Comparison of ENCODE assay signal across 20 cellular contexts in the genomic region with DNA sequence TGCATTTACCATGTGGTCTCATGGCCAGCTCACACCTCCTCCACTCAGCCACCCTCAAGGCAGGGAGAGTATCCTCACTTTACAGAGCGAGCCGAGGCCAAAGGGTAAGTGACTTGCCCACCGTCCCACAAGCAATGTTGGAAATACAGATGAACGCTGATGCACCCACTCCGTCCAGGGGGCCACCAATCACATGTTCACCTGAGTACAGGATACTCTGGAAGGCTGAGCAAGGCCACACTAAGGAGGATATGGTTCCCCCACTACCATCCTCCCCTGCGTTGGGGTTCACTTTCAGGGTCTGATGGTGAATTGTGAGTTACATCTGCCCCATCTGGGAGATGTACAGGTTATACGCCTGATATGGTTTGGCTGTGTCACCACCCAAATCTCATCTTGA.
DNase-seq lines count a peak whose midpoint lies in the region; ATAC-seq, FAIRE-seq and TF ChIP-seq lines count a peak whose summit lies in the region.
"Had no signal": no experiment of that assay in that cellular context is flagged by ENCODE, and none has a peak within 500 bp of the region (broad histone marks: within the 10 kb centered on the region; RNA-seq: fewer than 3 reads in every experiment).

No MANE protein-coding gene starts in this region.

- 0 out of 2 replicates have a peak overlapping the region, but pooled peaks have one; percentile 61 for H2BK15ac ChIP-seq in H1 (ENCODE audit: low read length)

- no peak overlapping the region for H3K56ac ChIP-seq in H1 (replicated peaks; ENCODE audit: insufficient read length, low read depth, low read length)

- H3K27me3 Mint-ChIP-seq in activated CD8-positive, alpha-beta memory T cell treated with anti-CD3 and anti-CD28 coated beads, Interleukin-2, amount 10 ng/mL, durations not matched to agents 7 days and 5 days: no peaks in the 10 kb centered on the region
- peaks cover 3% of the 10 kb centered on the region for H3K27me3 Mint-ChIP-seq in osteocyte (ENCODE audit: unreplicated experiment)
- H3K27me3 Mint-ChIP-seq in effector memory CD8-positive, alpha-beta T cell: no peaks in the 10 kb centered on the region

- H4K8ac ChIP-seq in H1 (ENCODE audit: extremely low read depth, insufficient read depth, low read length): no peak overlapping the region

- no peak overlapping the region for H2AFZ ChIP-seq in H1 (ENCODE audit: low read length)

- no peak overlapping the region for H2BK5ac ChIP-seq in H1 (ENCODE audit: low read depth, low read length)

- no peak overlapping the region for H3K9ac ChIP-seq in H1 (replicated peaks in 1 of 4; ENCODE audit: extremely low read depth in 1 of 4, low read depth in 3 of 4, low read length in 3 of 4)

- no peaks in the 10 kb centered on the region for H3K27me3 ChIP-seq in H1 (replicated peaks in 1 of 4; ENCODE audit: control insufficient read depth in 3 of 4, extremely low read depth in 1 of 4, insufficient read depth in 3 of 4, low read length in 3 of 4)

- no peaks in the 10 kb centered on the region for H3K36me3 ChIP-seq in H1 (ENCODE audit: control insufficient read depth in 2 of 4, insufficient read depth in 4 of 4, low read length in 3 of 4)

- no peak for TF ChIP-seq CTCF in H1 (IDR thresholded peaks at IDR 0.05; ENCODE audit: control extremely low read depth in 1 of 3, insufficient read depth in 1 of 3, low read depth in 1 of 3, low read length in 3 of 3)
- no peak for TF ChIP-seq CTCF in osteocyte (IDR thresholded peaks at IDR 0.05)

- H3K36me3 Mint-ChIP-seq in activated CD8-positive, alpha-beta memory T cell treated with anti-CD3 and anti-CD28 coated beads, Interleukin-2, amount 10 ng/mL, durations not matched to agents 7 days and 5 days: no peaks in the 10 kb centered on the region
- no peaks in the 10 kb centered on the region for H3K36me3 Mint-ChIP-seq in osteocyte (ENCODE audit: unreplicated experiment)
- H3K36me3 Mint-ChIP-seq in effector memory CD8-positive, alpha-beta T cell (ENCODE audit: insufficient read depth): peaks cover 2% of the 10 kb centered on the region
- H3K36me3 Mint-ChIP-seq: CD4-positive, alpha-beta memory T cell had no signal

- no peak overlapping the region for H3K4ac ChIP-seq in H1 (replicated peaks; ENCODE audit: insufficient read length, low read depth, low read length)

- H3K4me2 ChIP-seq in H1 (ENCODE audit: insufficient read depth in 1 of 2, low read depth in 2 of 2, low read length in 2 of 2): no peak overlapping the region
- H3K4me2 ChIP-seq: A549 had no signal

- WGBS in H1 (ENCODE audit: extremely low coverage in 1 of 2, insufficient coverage in 1 of 2, insufficient read length in 1 of 2, insufficient replicate concordance in 2 of 2, low coverage in 1 of 2, low lambda C conversion rate in 2 of 2, missing lambda C conversion rate in 1 of 2), 2 experiments: 87% methylated on average over 7 of the region's 7 CpGs; no CpG with 5 or more reads in 1 of the 2 experiments

- H3K18ac ChIP-seq in H1 (ENCODE audit: extremely low read depth, low read length): no peak overlapping the region

- no peaks in the 10 kb centered on the region for H3K9me3 ChIP-seq in H1 (ENCODE audit: insufficient read depth in 2 of 2, low read depth in 1 of 2, low read length in 1 of 2)
- H3K9me3 ChIP-seq: A549 had no signal

- FAIRE-seq in H1 (lab: Jason Lieb, UNC): no peak
- FAIRE-seq: A549, GM12891, GM18507 had no signal

- no peaks in the 10 kb centered on the region for H3K9me3 Mint-ChIP-seq in activated CD8-positive, alpha-beta memory T cell treated with anti-CD3 and anti-CD28 coated beads, Interleukin-2, amount 10 ng/mL, durations not matched to agents 7 days and 5 days (ENCODE audit: low read depth)
- no peaks in the 10 kb centered on the region for H3K9me3 Mint-ChIP-seq in osteocyte (ENCODE audit: unreplicated experiment)
- no peaks in the 10 kb centered on the region for H3K9me3 Mint-ChIP-seq in effector memory CD8-positive, alpha-beta T cell
- H3K9me3 Mint-ChIP-seq: H9 had no signal

- H3K79me1 ChIP-seq in H1 (ENCODE audit: low read depth, low read length): no peaks in the 10 kb centered on the region

- no peaks in the 10 kb centered on the region for H3K79me2 ChIP-seq in H1 (ENCODE audit: control insufficient read depth in 1 of 2, insufficient read depth in 2 of 2, low read length in 2 of 2)

- no peak for TF ChIP-seq EP300 in H1 (IDR thresholded peaks at IDR 0.05; ENCODE audit: borderline replicate concordance in 1 of 2, low read depth in 2 of 2, low read length in 2 of 2)

- TF ChIP-seq RAD21 in H1 (IDR thresholded peaks at IDR 0.05 in 1 of 2, conservative IDR thresholded peaks at IDR 0.05 in 1 of 2; ENCODE audit: low read depth in 2 of 2, low read length in 2 of 2): no peak

- H3K4me3 Mint-ChIP-seq in activated CD8-positive, alpha-beta memory T cell treated with anti-CD3 and anti-CD28 coated beads, Interleukin-2, amount 10 ng/mL, durations not matched to agents 7 days and 5 days: no peak overlapping the region
- H3K4me3 Mint-ChIP-seq in osteocyte (ENCODE audit: unreplicated experiment): no peak overlapping the region
- H3K4me3 Mint-ChIP-seq in effector memory CD8-positive, alpha-beta T cell: no peak overlapping the region
- H3K4me3 Mint-ChIP-seq: CD4-positive, alpha-beta memory T cell; H9 had no signal

- H3K23ac ChIP-seq in H1 (ENCODE audit: insufficient read length): no peak overlapping the region

- peak overlapping the region; percentile 64; the same call in 1 of the 2 replicates for H2BK12ac ChIP-seq in H1 (ENCODE audit: low read depth, low read length)

- peak; percentile 33 for DNase-seq in activated CD8-positive, alpha-beta memory T cell treated with anti-CD3 and anti-CD28 coated beads, Interleukin-2, amount 10 ng/mL, durations not matched to agents 7 days and 5 days
- no peak for DNase-seq in activated CD8-positive, alpha-beta memory T cell treated with anti-CD3 and anti-CD28 coated beads for 24 hours
- DNase-seq in H1 (ENCODE audit: low read depth in 1 of 2, low spot score in 2 of 2) (no peak), osteocyte (ENCODE audit: extremely low spot score, unreplicated experiment) (peak; percentile 63), NCI-H2029 (lab: John Stamatoyannopoulos, UW) (no peak)
- no peak for DNase-seq in effector memory CD8-positive, alpha-beta T cell
- DNase-seq: 8988T; ACHN; C1 segment of cervical spinal cord; Calu3; CD4-positive, alpha-beta memory T cell; COR-L47; DMS53; DMS79 treated with DMSO at 0.1 percent for 48 hours; GF-D8; H9 had no signal

- H4K5ac ChIP-seq in H1 (ENCODE audit: insufficient read length, low read depth, low read length): no peak overlapping the region

- no peak for ATAC-seq in activated CD8-positive, alpha-beta memory T cell treated with anti-CD3 and anti-CD28 coated beads, Interleukin-2, amount 10 ng/mL, durations not matched to agents 7 days and 5 days
- no peak for ATAC-seq in effector memory CD8-positive, alpha-beta T cell (replicated peaks)
- ATAC-seq: A549, HCT116 had no signal

- no peaks in the 10 kb centered on the region for H4K20me1 ChIP-seq in H1 (replicated peaks in 1 of 2; ENCODE audit: control insufficient read depth in 1 of 2, insufficient read depth in 2 of 2, low read length in 2 of 2)

- H2AK5ac ChIP-seq in H1 (ENCODE audit: low read depth, low read length): no peak overlapping the region

- H3K4me1 Mint-ChIP-seq in activated CD8-positive, alpha-beta memory T cell treated with anti-CD3 and anti-CD28 coated beads, Interleukin-2, amount 10 ng/mL, durations not matched to agents 7 days and 5 days: no peaks in the 10 kb centered on the region
- H3K4me1 Mint-ChIP-seq in osteocyte (ENCODE audit: unreplicated experiment): peaks cover 10% of the 10 kb centered on the region
- no peaks in the 10 kb centered on the region for H3K4me1 Mint-ChIP-seq in effector memory CD8-positive, alpha-beta T cell (ENCODE audit: low read depth in 2 of 2)
- H3K4me1 Mint-ChIP-seq: CD4-positive, alpha-beta memory T cell had no signal

- H3K4me1 ChIP-seq in H1 (replicated peaks in 1 of 4; ENCODE audit: control insufficient read depth in 3 of 4, insufficient read depth in 4 of 4, low read length in 3 of 4): no peaks in the 10 kb centered on the region; a peak in 1 of 7 replicates
- H3K4me1 ChIP-seq: A549 had no signal

- no peak overlapping the region for H3K14ac ChIP-seq in H1 (ENCODE audit: insufficient read length)

- H3K27ac ChIP-seq in H1 (ENCODE audit: low read depth, low read length): no peak overlapping the region
- H3K27ac ChIP-seq: A549 had no signal

- no peak overlapping the region for H3K4me3 ChIP-seq in H1 (ENCODE audit: extremely low read depth in 1 of 4, insufficient read depth in 2 of 4, low read depth in 3 of 4, low read length in 4 of 4)
- H3K4me3 ChIP-seq: A549 had no signal

- no peaks in the 10 kb centered on the region for H3K23me2 ChIP-seq in H1 (ENCODE audit: low read depth, low read length)

- no peak overlapping the region for H2BK20ac ChIP-seq in H1 (ENCODE audit: low read length)

- TF ChIP-seq POLR2A in H1 (IDR thresholded peaks at IDR 0.05; ENCODE audit: control extremely low read depth in 1 of 2, low read depth in 2 of 2, low read length in 2 of 2): no peak

- CTCF ChIA-PET in activated CD8-positive, alpha-beta memory T cell treated with anti-CD3 and anti-CD28 coated beads, Interleukin-2, amount 10 ng/mL, durations not matched to agents 7 days and 5 days (lab: Charles Lee): no interaction called here
- CTCF ChIA-PET in H1 (lab: Charles Lee; ENCODE audit: partially characterized antibody): no interaction called here

- H3K27ac Mint-ChIP-seq in activated CD8-positive, alpha-beta memory T cell treated with anti-CD3 and anti-CD28 coated beads, Interleukin-2, amount 10 ng/mL, durations not matched to agents 7 days and 5 days: no peak overlapping the region
- H3K27ac Mint-ChIP-seq in osteocyte (ENCODE audit: unreplicated experiment): no peak overlapping the region
- H3K27ac Mint-ChIP-seq in effector memory CD8-positive, alpha-beta T cell: no peak overlapping the region
- H3K27ac Mint-ChIP-seq: CD4-positive, alpha-beta memory T cell; H9 had no signal

- POLR2A ChIA-PET in H1 (lab: Charles Lee; ENCODE audit: partially characterized antibody): no interaction called here

- H2BK120ac ChIP-seq in H1 (replicated peaks; ENCODE audit: low read depth, low read length): no peak overlapping the region

- H4K91ac ChIP-seq in H1 (replicated peaks; ENCODE audit: insufficient read length, low read length): no peak overlapping the region

TF ChIP-seq in H1, 55 proteins besides CTCF, POLR2A, EP300 and RAD21 (continues in another document):
- TF ChIP-seq YY1 (IDR thresholded peaks at IDR 0.05; ENCODE audit: low read depth, low read length) (no peak), USF2 (IDR thresholded peaks at IDR 0.05; ENCODE audit: low read length) (no peak)

Comparison
In these comparisons a context has a peak if more than half of its experiments do, and no peak if none do; other contexts are left out.
1. DNase-seq: peak in activated CD8-positive, alpha-beta memory T cell treated with anti-CD3 and anti-CD28 coated beads, Interleukin-2, amount 10 ng/mL, durations not matched to agents 7 days and 5 days (single experiment) and osteocyte (single experiment); none in activated CD8-positive, alpha-beta memory T cell treated with anti-CD3 and anti-CD28 coated beads for 24 hours (single experiment), H1 (0 of 2), NCI-H2029 (single experiment) and effector memory CD8-positive, alpha-beta T cell (0 of 3).